11 cellular contexts compared by ENCODE assay signal in genomic region chr20:3995067-3995748, GRCh38. TPM values are rescaled to one million over a fixed set of nuclear protein-coding genes. Genes with fewer than 3 reads are reported as not detected.
A peak's percentile ranks its signal among the peaks of the same experiment; 100 is the strongest.
DNase-seq lines count a peak whose midpoint lies in the region; ATAC-seq and TF ChIP-seq lines count a peak whose summit lies in the region.
"Had no signal": no experiment of that assay in that cellular context is flagged by ENCODE, and none has a peak within 500 bp of the region (broad histone marks: within the 10 kb centered on the region; RNA-seq: fewer than 3 reads in every experiment).

No MANE protein-coding gene starts in this region.

- no peaks in the 10 kb centered on the region for H3K36me3 ChIP-seq in right atrium auricular region

- POLR2A ChIA-PET in RWPE1 (lab: Yijun Ruan, JAX; ENCODE audit: low non-redundant PET) = no interaction called here

- CTCF ChIA-PET in RWPE1 (lab: Yijun Ruan, JAX) = no interaction called here

- H3K4me1 ChIP-seq in right atrium auricular region = no peaks in the 10 kb centered on the region

- no peak overlapping the region for H3K4me3 ChIP-seq in right atrium auricular region

- no peaks in the 10 kb centered on the region for H3K27me3 ChIP-seq in right atrium auricular region

- DNase-seq in stimulated activated CD4-positive, alpha-beta T cell treated with anti-CD3 and anti-CD28 coated beads, Interleukin-1b, Interleukin-23, amount 100 ng/mL, for 48 hours = peak; percentile 1
- no peak for DNase-seq in stimulated activated CD4-positive, alpha-beta T cell treated with anti-CD3 and anti-CD28 coated beads, Interleukin-2, amount 100 ng/mL, for 48 hours
- DNase-seq in RWPE1 (ENCODE audit: low spot score) = peak; percentile 44
- no peak for DNase-seq in NCI-H524 (lab: John Stamatoyannopoulos, UW)
- no peak for DNase-seq in NCI-H1694 (lab: John Stamatoyannopoulos, UW)
- no peak for DNase-seq in right atrium auricular region (ENCODE audit: low spot score)
- DNase-seq: amniotic stem cell, GDM1, left cardiac atrium had no signal

- peak overlapping the region; percentile 36; the same call in 1 of the 2 replicates for H3K27ac ChIP-seq in RWPE1
- peak overlapping the region; percentile 4 for H3K27ac ChIP-seq in cingulate gyrus (ENCODE audit: low read depth, low read length)
- no peak overlapping the region for H3K27ac ChIP-seq in right atrium auricular region

- no peak for ATAC-seq in GM18861 (IDR thresholded peaks at IDR 0.05; ENCODE audit: unreplicated experiment)

- TF ChIP-seq CTCF in RWPE1 (conservative IDR thresholded peaks at IDR 0.05; ENCODE audit: low read depth) (no peak), right atrium auricular region (IDR thresholded peaks at IDR 0.05) (no peak)

- no peaks in the 10 kb centered on the region for H3K9me3 ChIP-seq in right atrium auricular region

RNA-seq across cellular contexts. Expression of gene RNF24, which starts 20.1 kb away (rescaled TPM):
- 10 to 100 TPM in 1 of 2 donors, 1 to 10 TPM in 1; 6.5 to 14.9 TPM for total RNA-seq in right atrium auricular region

Comparison
In these comparisons a context has a peak if more than half of its experiments do, and no peak if none do; other contexts are left out.
1. DNase-seq: peak in stimulated activated CD4-positive, alpha-beta T cell treated with anti-CD3 and anti-CD28 coated beads, Interleukin-1b, Interleukin-23, amount 100 ng/mL, for 48 hours (single experiment) and RWPE1 (single experiment); none in stimulated activated CD4-positive, alpha-beta T cell treated with anti-CD3 and anti-CD28 coated beads, Interleukin-2, amount 100 ng/mL, for 48 hours (0 of 2), NCI-H524 (0 of 2), NCI-H1694 (single experiment) and right atrium auricular region (single experiment).
2. H3K27ac ChIP-seq: peak in RWPE1 (single experiment) and cingulate gyrus (single experiment); none in right atrium auricular region (0 of 2).